14 cellular contexts compared by ENCODE assay signal in genomic region chrX:84363674-84364073, GRCh38.
DNase-seq lines count a peak whose midpoint lies in the region; FAIRE-seq and TF ChIP-seq lines count a peak whose summit lies in the region.
"Had no signal": no experiment of that assay in that cellular context is flagged by ENCODE, and none has a peak within 500 bp of the region (broad histone marks: within the 10 kb centered on the region; RNA-seq: fewer than 3 reads in every experiment).

No MANE protein-coding gene starts in this region.

- DNase-seq in NCI-H2171 treated with DMSO at 0.1 percent for 48 hours (lab: John Stamatoyannopoulos, UW): peak; percentile 15
- no peak for DNase-seq in NCI-H2171 (lab: John Stamatoyannopoulos, UW)
- DNase-seq in Karpas-422: no peak
- no peak for DNase-seq in astrocyte (ENCODE audit: low read depth)
- no peak for DNase-seq in NCI-H82 (lab: John Stamatoyannopoulos, UW)
- no peak for DNase-seq in SW 1271 (lab: John Stamatoyannopoulos, UW)
- DNase-seq in activated naive CD8-positive, alpha-beta T cell treated with anti-CD3 and anti-CD28 coated beads for 36 hours: no peak
- DNase-seq: activated CD4-positive, alpha-beta T cell treated with anti-CD3 and anti-CD28 coated beads, Interleukin-2, amount 50 U/mL, for 48 hours; hippocampal formation; KBM-7; T-helper 17 cell had no signal

- peak overlapping the region; percentile 30 for H3K9ac ChIP-seq in Karpas-422 (ENCODE audit: low read length)
- H3K9ac ChIP-seq in astrocyte (ENCODE audit: low read length): no peak overlapping the region
- no peak overlapping the region for H3K9ac ChIP-seq in skeletal muscle satellite cell (ENCODE audit: low read depth, low read length)

- H3K4me1 ChIP-seq in Karpas-422 (ENCODE audit: low read length) (peaks cover 11% of the 10 kb centered on the region), astrocyte (ENCODE audit: insufficient read depth, low read length) (no peaks in the 10 kb centered on the region), skeletal muscle satellite cell (ENCODE audit: control insufficient read depth, insufficient read depth, low read length) (no peaks in the 10 kb centered on the region)

- H3K4me3 ChIP-seq in Karpas-422 (ENCODE audit: low read length) (peak overlapping the region; percentile 31; the same call in 1 of the 2 replicates), astrocyte (ENCODE audit: insufficient read depth, low read depth, low read length) (no peak overlapping the region), skeletal muscle satellite cell (ENCODE audit: low read length) (no peak overlapping the region)
- H3K4me3 ChIP-seq: lung had no signal

- H3K27ac ChIP-seq in Karpas-422 (ENCODE audit: low read length) (peak overlapping the region; percentile 7; the same call in 1 of the 2 replicates), astrocyte (ENCODE audit: low read depth, low read length) (no peak overlapping the region)

- H3K4me2 ChIP-seq in Karpas-422 (ENCODE audit: low read depth, low read length, poor library complexity, severe bottlenecking): peak overlapping the region; percentile 45
- H3K4me2 ChIP-seq in astrocyte (ENCODE audit: low read length): no peak overlapping the region
- peak overlapping the region; percentile 69 for H3K4me2 ChIP-seq in skeletal muscle satellite cell (ENCODE audit: low read length)

- H4K20me1 ChIP-seq in Karpas-422 (ENCODE audit: insufficient read depth, low read depth, low read length) (no peaks in the 10 kb centered on the region), astrocyte (ENCODE audit: insufficient read depth, low read length) (no peaks in the 10 kb centered on the region)

- no peaks in the 10 kb centered on the region for H3K9me3 ChIP-seq in Karpas-422 (ENCODE audit: low read length)
- no peaks in the 10 kb centered on the region for H3K9me3 ChIP-seq in astrocyte (ENCODE audit: insufficient read depth, low read depth, low read length)
- no peaks in the 10 kb centered on the region for H3K9me3 ChIP-seq in skeletal muscle satellite cell (replicated peaks; ENCODE audit: low read length)

- no peaks in the 10 kb centered on the region for H3K79me2 ChIP-seq in Karpas-422 (ENCODE audit: low read length)
- no peaks in the 10 kb centered on the region for H3K79me2 ChIP-seq in astrocyte (ENCODE audit: insufficient read depth, low read length)

- no peak overlapping the region for H3K4me3 Mint-ChIP-seq in astrocyte (ENCODE audit: unreplicated experiment)
- H3K4me3 Mint-ChIP-seq in activated naive CD8-positive, alpha-beta T cell treated with anti-CD3 and anti-CD28 coated beads for 36 hours: no peak overlapping the region
- H3K4me3 Mint-ChIP-seq: T-helper 17 cell, type B pancreatic cell had no signal

- H2AFZ ChIP-seq in Karpas-422 (ENCODE audit: low read length) (peak overlapping the region; percentile 19; the same call in 1 of the 2 replicates), astrocyte (ENCODE audit: low read depth, low read length) (no peak overlapping the region)

- no peaks in the 10 kb centered on the region for H3K27me3 Mint-ChIP-seq in astrocyte (ENCODE audit: low read depth, unreplicated experiment)
- no peaks in the 10 kb centered on the region for H3K27me3 Mint-ChIP-seq in activated naive CD8-positive, alpha-beta T cell treated with anti-CD3 and anti-CD28 coated beads for 36 hours
- H3K27me3 Mint-ChIP-seq: T-helper 17 cell, type B pancreatic cell had no signal

- H3K27me3 ChIP-seq in Karpas-422 (ENCODE audit: low read length) (no peaks in the 10 kb centered on the region), astrocyte (ENCODE audit: insufficient read depth, low read length) (no peaks in the 10 kb centered on the region), skeletal muscle satellite cell (ENCODE audit: control insufficient read depth, insufficient read depth, low read length) (no peaks in the 10 kb centered on the region)

- no peaks in the 10 kb centered on the region for H3K9me2 ChIP-seq in Karpas-422 (replicated peaks; ENCODE audit: insufficient read depth, low read length)

- peak; percentile 91 for FAIRE-seq in astrocyte (lab: Jason Lieb, UNC)

- H3K36me3 ChIP-seq in Karpas-422 (ENCODE audit: insufficient read depth, low read length) (no peaks in the 10 kb centered on the region), astrocyte (ENCODE audit: insufficient read depth, low read length) (no peaks in the 10 kb centered on the region), skeletal muscle satellite cell (ENCODE audit: insufficient read depth, low read length) (no peaks in the 10 kb centered on the region)

- H3K9me3 Mint-ChIP-seq in astrocyte (ENCODE audit: unreplicated experiment): no peaks in the 10 kb centered on the region
- no peaks in the 10 kb centered on the region for H3K9me3 Mint-ChIP-seq in activated naive CD8-positive, alpha-beta T cell treated with anti-CD3 and anti-CD28 coated beads for 36 hours
- H3K9me3 Mint-ChIP-seq: type B pancreatic cell had no signal

- no peak overlapping the region for H3K27ac Mint-ChIP-seq in astrocyte (ENCODE audit: unreplicated experiment)
- H3K27ac Mint-ChIP-seq in activated naive CD8-positive, alpha-beta T cell treated with anti-CD3 and anti-CD28 coated beads for 36 hours: no peak overlapping the region
- H3K27ac Mint-ChIP-seq: T-helper 17 cell, type B pancreatic cell had no signal

- no peaks in the 10 kb centered on the region for H3K36me3 Mint-ChIP-seq in astrocyte (ENCODE audit: low read depth, unreplicated experiment)
- no peaks in the 10 kb centered on the region for H3K36me3 Mint-ChIP-seq in activated naive CD8-positive, alpha-beta T cell treated with anti-CD3 and anti-CD28 coated beads for 36 hours
- H3K36me3 Mint-ChIP-seq: type B pancreatic cell had no signal

- peaks cover 3% of the 10 kb centered on the region for H3K4me1 Mint-ChIP-seq in astrocyte (ENCODE audit: low read depth, unreplicated experiment)
- no peaks in the 10 kb centered on the region for H3K4me1 Mint-ChIP-seq in activated naive CD8-positive, alpha-beta T cell treated with anti-CD3 and anti-CD28 coated beads for 36 hours
- H3K4me1 Mint-ChIP-seq: T-helper 17 cell had no signal

- no peak for TF ChIP-seq CTCF in astrocyte (IDR thresholded peaks at IDR 0.05; ENCODE audit: insufficient read depth, low read depth, low read length)
